In genomic region chr13:75481176-75482069, GRCh38 we compare ENCODE assay signal across 1 cellular context.
TF ChIP-seq lines count a peak whose summit lies in the region.

No MANE protein-coding gene starts in this region.

TF ChIP-seq in HepG2, 621 proteins besides CTCF, POLR2A, EP300 and RAD21 (continued from another document and continues in another):
- TF ChIP-seq ZNF770 (CRISPR knock-in tag; IDR thresholded peaks at IDR 0.05) (no peak), KLF16 (CRISPR knock-in tag; IDR thresholded peaks at IDR 0.05) (no peak), RORA (CRISPR knock-in tag; IDR thresholded peaks at IDR 0.05) (no peak), SP2 (CRISPR knock-in tag; IDR thresholded peaks at IDR 0.05) (no peak), ZNF670 (CRISPR knock-in tag; IDR thresholded peaks at IDR 0.05; ENCODE audit: borderline replicate concordance) (no peak; the same call in 1 of the 2 replicates), PPARG (CRISPR knock-in tag; conservative IDR thresholded peaks at IDR 0.05) (no peak), TOE1 (CRISPR knock-in tag; IDR thresholded peaks at IDR 0.05) (no peak), RBM39 (IDR thresholded peaks at IDR 0.05; ENCODE audit: low read depth, low read length, poor library complexity, severe bottlenecking) (no peak), MIER2 (CRISPR knock-in tag; IDR thresholded peaks at IDR 0.05) (no peak), ZNF687 (CRISPR knock-in tag; IDR thresholded peaks at IDR 0.05) (peak; percentile 56), NCOA5 (CRISPR knock-in tag; IDR thresholded peaks at IDR 0.05) (no peak), POLR2AphosphoS5 (IDR thresholded peaks at IDR 0.05; ENCODE audit: low read depth, low read length) (peak; percentile 6; the same call in 1 of the 2 replicates), ZKSCAN8 (CRISPR knock-in tag; IDR thresholded peaks at IDR 0.05; ENCODE audit: borderline replicate concordance) (no peak), DNMT1 (CRISPR knock-in tag; IDR thresholded peaks at IDR 0.05) (no peak), GATAD2A (CRISPR knock-in tag; IDR thresholded peaks at IDR 0.05) (no peak), KDM5A (IDR thresholded peaks at IDR 0.05; ENCODE audit: borderline replicate concordance, low read length) (peak; percentile 18; the same call in 1 of the 2 replicates), YY1 (IDR thresholded peaks at IDR 0.05; ENCODE audit: insufficient read depth, insufficient replicate concordance, low read depth, low read length) (peak; percentile 6), HOXD1 (CRISPR knock-in tag; IDR thresholded peaks at IDR 0.05) (0 out of 2 replicates have a peak, but pooled peaks have one; percentile 51), ZNF766 (CRISPR knock-in tag; IDR thresholded peaks at IDR 0.05; ENCODE audit: borderline replicate concordance) (no peak), RELA (CRISPR knock-in tag; IDR thresholded peaks at IDR 0.05) (no peak), ZSCAN20 (CRISPR knock-in tag; IDR thresholded peaks at IDR 0.05; ENCODE audit: borderline replicate concordance) (peak; percentile 27; the same call in 1 of the 2 replicates), HDAC1 (CRISPR knock-in tag; IDR thresholded peaks at IDR 0.05) (peak; percentile 3; the same call in 1 of the 2 replicates), ZNF362 (CRISPR knock-in tag; IDR thresholded peaks at IDR 0.05; ENCODE audit: borderline replicate concordance) (no peak), KLF13 (CRISPR knock-in tag; IDR thresholded peaks at IDR 0.05) (no peak), HNRNPL (IDR thresholded peaks at IDR 0.05; ENCODE audit: low read depth, low read length) (0 out of 2 replicates have a peak, but pooled peaks have one; percentile 54), SRSF9 (IDR thresholded peaks at IDR 0.05; ENCODE audit: borderline replicate concordance, insufficient read depth, low read depth, low read length, poor library complexity, severe bottlenecking) (no peak), CBX5 (CRISPR knock-in tag; IDR thresholded peaks at IDR 0.05; ENCODE audit: borderline replicate concordance) (no peak), ZNF44 (CRISPR knock-in tag; IDR thresholded peaks at IDR 0.05) (no peak), MEIS1 (CRISPR knock-in tag; IDR thresholded peaks at IDR 0.05; ENCODE audit: borderline replicate concordance) (no peak), ASH2L (IDR thresholded peaks at IDR 0.05; ENCODE audit: insufficient read length, low read depth, low read length) (peak; percentile 72), ZNF543 (CRISPR knock-in tag; IDR thresholded peaks at IDR 0.05) (no peak; the same call in 1 of the 2 replicates), HNF1A (IDR thresholded peaks at IDR 0.05; ENCODE audit: low read depth) (no peak), HNF1A (CRISPR knock-in tag; IDR thresholded peaks at IDR 0.05; ENCODE audit: borderline replicate concordance) (no peak), ZFY (CRISPR knock-in tag; IDR thresholded peaks at IDR 0.05) (peak; percentile 60), ZNF136 (CRISPR knock-in tag; IDR thresholded peaks at IDR 0.05; ENCODE audit: low read depth) (no peak), SRF (IDR thresholded peaks at IDR 0.05; ENCODE audit: low read depth, low read length) (no peak), ESRRA (CRISPR knock-in tag; IDR thresholded peaks at IDR 0.05; ENCODE audit: low read depth) (no peak), KIAA2018 (CRISPR knock-in tag; IDR thresholded peaks at IDR 0.05; ENCODE audit: borderline replicate concordance) (no peak), NFATC3 (CRISPR knock-in tag; IDR thresholded peaks at IDR 0.05) (no peak), NR1H2 (CRISPR knock-in tag; IDR thresholded peaks at IDR 0.05; ENCODE audit: borderline replicate concordance, low read depth) (0 out of 2 replicates have a peak, but pooled peaks have one; percentile 44), ZNF839 (CRISPR knock-in tag; IDR thresholded peaks at IDR 0.05; ENCODE audit: borderline replicate concordance) (no peak)
